ENCODE assay signal across 1 cellular context in the genomic region with DNA sequence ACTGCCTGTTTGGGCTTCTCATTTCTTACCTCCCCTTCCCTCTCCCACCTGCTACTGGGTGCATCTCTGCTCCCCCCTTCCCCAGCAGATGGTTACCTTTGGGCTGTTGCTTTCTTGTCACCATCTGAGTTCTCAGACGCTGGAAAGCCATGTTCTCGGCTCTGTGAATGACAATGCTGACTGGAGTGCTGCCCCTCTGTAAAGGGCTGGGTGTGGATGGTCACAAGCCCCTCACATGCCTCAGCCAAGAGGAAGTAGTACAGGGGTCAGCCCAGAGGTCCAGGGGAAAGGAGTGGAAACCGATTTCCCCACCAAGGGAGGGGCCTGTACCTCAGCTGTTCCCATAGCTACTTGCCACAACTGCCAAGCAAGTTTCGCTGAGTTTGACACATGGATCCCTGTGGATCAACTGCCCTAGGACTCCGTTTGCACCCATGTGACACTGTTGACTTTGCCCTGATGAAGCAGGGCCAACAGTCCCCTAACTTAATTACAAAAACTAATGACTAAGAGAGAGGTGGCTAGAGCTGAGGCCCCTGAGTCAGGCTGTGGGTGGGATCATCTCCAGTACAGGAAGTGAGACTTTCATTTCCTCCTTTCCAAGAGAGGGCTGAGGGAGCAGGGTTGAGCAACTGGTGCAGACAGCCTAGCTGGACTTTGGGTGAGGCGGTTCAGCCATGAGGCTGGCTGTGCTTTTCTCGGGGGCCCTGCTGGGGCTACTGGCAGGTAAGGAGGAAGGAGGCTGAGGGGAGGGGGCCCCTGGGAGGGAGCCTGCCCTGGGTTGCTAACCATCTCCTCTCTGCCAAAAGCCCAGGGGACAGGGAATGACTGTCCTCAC.
TF ChIP-seq lines count a peak whose summit lies in the region.

A gene with protein sequence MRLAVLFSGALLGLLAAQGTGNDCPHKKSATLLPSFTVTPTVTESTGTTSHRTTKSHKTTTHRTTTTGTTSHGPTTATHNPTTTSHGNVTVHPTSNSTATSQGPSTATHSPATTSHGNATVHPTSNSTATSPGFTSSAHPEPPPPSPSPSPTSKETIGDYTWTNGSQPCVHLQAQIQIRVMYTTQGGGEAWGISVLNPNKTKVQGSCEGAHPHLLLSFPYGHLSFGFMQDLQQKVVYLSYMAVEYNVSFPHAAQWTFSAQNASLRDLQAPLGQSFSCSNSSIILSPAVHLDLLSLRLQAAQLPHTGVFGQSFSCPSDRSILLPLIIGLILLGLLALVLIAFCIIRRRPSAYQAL (plus strand): TSS at position 638 of the 838 bp plus-strand sequence. CDS start 40 bp downstream, at position 678.

TF ChIP-seq in HepG2, 621 proteins besides CTCF, POLR2A, EP300 and RAD21 (continued from another document and continues in another):
- TF ChIP-seq, protein P1, sequence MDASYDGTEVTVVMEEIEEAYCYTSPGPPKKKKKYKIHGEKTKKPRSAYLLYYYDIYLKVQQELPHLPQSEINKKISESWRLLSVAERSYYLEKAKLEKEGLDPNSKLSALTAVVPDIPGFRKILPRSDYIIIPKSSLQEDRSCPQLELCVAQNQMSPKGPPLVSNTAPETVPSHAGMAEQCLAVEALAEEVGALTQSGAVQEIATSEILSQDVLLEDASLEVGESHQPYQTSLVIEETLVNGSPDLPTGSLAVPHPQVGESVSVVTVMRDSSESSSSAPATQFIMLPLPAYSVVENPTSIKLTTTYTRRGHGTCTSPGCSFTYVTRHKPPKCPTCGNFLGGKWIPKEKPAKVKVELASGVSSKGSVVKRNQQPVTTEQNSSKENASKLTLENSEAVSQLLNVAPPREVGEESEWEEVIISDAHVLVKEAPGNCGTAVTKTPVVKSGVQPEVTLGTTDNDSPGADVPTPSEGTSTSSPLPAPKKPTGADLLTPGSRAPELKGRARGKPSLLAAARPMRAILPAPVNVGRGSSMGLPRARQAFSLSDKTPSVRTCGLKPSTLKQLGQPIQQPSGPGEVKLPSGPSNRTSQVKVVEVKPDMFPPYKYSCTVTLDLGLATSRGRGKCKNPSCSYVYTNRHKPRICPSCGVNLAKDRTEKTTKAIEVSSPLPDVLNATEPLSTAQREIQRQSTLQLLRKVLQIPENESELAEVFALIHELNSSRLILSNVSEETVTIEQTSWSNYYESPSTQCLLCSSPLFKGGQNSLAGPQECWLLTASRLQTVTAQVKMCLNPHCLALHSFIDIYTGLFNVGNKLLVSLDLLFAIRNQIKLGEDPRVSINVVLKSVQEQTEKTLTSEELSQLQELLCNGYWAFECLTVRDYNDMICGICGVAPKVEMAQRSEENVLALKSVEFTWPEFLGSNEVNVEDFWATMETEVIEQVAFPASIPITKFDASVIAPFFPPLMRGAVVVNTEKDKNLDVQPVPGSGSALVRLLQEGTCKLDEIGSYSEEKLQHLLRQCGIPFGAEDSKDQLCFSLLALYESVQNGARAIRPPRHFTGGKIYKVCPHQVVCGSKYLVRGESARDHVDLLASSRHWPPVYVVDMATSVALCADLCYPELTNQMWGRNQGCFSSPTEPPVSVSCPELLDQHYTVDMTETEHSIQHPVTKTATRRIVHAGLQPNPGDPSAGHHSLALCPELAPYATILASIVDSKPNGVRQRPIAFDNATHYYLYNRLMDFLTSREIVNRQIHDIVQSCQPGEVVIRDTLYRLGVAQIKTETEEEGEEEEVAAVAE (CRISPR knock-in tag; IDR thresholded peaks at IDR 0.05; ENCODE audit: borderline replicate concordance) = 0 out of 2 replicates have a peak, but pooled peaks have one; percentile 49
- 0 out of 2 replicates have a peak, but pooled peaks have one; percentile 35 for TF ChIP-seq SIX1 (CRISPR knock-in tag; IDR thresholded peaks at IDR 0.05; ENCODE audit: borderline replicate concordance)
- TF ChIP-seq ZNF780A (CRISPR knock-in tag; IDR thresholded peaks at IDR 0.05) = peak; percentile 57; the same call in 1 of the 2 replicates
- TF ChIP-seq, protein P2, sequence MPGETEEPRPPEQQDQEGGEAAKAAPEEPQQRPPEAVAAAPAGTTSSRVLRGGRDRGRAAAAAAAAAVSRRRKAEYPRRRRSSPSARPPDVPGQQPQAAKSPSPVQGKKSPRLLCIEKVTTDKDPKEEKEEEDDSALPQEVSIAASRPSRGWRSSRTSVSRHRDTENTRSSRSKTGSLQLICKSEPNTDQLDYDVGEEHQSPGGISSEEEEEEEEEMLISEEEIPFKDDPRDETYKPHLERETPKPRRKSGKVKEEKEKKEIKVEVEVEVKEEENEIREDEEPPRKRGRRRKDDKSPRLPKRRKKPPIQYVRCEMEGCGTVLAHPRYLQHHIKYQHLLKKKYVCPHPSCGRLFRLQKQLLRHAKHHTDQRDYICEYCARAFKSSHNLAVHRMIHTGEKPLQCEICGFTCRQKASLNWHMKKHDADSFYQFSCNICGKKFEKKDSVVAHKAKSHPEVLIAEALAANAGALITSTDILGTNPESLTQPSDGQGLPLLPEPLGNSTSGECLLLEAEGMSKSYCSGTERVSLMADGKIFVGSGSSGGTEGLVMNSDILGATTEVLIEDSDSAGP (CRISPR knock-in tag; IDR thresholded peaks at IDR 0.05; ENCODE audit: borderline replicate concordance) = peak; percentile 69; the same call in 1 of the 2 replicates
- TF ChIP-seq ZBTB20 (CRISPR knock-in tag; IDR thresholded peaks at IDR 0.05; ENCODE audit: borderline replicate concordance, low read depth) = peak; percentile 62
- no peak for TF ChIP-seq CCAR2 (optimal IDR thresholded peaks at IDR 0.05; ENCODE audit: low read depth, low read length)
- TF ChIP-seq ARID2 (CRISPR knock-in tag; IDR thresholded peaks at IDR 0.05; ENCODE audit: borderline replicate concordance) = no peak
- 0 out of 2 replicates have a peak, but pooled peaks have one; percentile 13 for TF ChIP-seq HMG20A (CRISPR knock-in tag; IDR thresholded peaks at IDR 0.05; ENCODE audit: borderline replicate concordance)
- peak; percentile 44; the same call in 1 of the 2 replicates for TF ChIP-seq ZMYM2 (CRISPR knock-in tag; IDR thresholded peaks at IDR 0.05)
- TF ChIP-seq ZNF841 (CRISPR knock-in tag; IDR thresholded peaks at IDR 0.05; ENCODE audit: borderline replicate concordance) = no peak
- peak; percentile 71; the same call in 1 of the 2 replicates for TF ChIP-seq CBFB (CRISPR knock-in tag; IDR thresholded peaks at IDR 0.05)
- peak; percentile 55; the same call in 1 of the 2 replicates for TF ChIP-seq NFATC3 (CRISPR knock-in tag; IDR thresholded peaks at IDR 0.05)
- TF ChIP-seq ZFAT (CRISPR knock-in tag; conservative IDR thresholded peaks at IDR 0.05) = no peak
- TF ChIP-seq NR2F1 (CRISPR knock-in tag; IDR thresholded peaks at IDR 0.05) = no peak; a peak in 2 of 4 replicates
- 0 out of 2 replicates have a peak, but pooled peaks have one; percentile 46 for TF ChIP-seq ESRRA (CRISPR knock-in tag; IDR thresholded peaks at IDR 0.05; ENCODE audit: low read depth)
- TF ChIP-seq DMAP1 (CRISPR knock-in tag; IDR thresholded peaks at IDR 0.05) = peak; percentile 53; the same call in 1 of the 2 replicates
- TF ChIP-seq ZNF484 (CRISPR knock-in tag; IDR thresholded peaks at IDR 0.05; ENCODE audit: borderline replicate concordance, low read depth) = no peak
- TF ChIP-seq, protein P3, sequence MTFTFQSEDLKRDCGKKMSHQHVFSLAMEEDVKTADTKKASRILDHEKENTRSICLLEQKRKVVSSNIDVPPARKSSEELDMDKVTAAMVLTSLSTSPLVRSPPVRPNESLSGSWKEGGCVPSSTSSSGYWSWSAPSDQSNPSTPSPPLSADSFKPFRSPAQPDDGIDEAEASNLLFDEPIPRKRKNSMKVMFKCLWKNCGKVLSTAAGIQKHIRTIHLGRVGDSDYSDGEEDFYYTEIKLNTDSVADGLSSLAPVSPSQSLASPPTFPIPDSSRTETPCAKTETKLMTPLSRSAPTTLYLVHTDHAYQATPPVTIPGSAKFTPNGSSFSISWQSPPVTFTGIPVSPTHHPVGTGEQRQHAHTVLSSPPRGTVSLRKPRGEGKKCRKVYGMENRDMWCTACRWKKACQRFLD (CRISPR knock-in tag; IDR thresholded peaks at IDR 0.05; ENCODE audit: borderline replicate concordance) = no peak
- peak; percentile 77 for TF ChIP-seq PPARG (CRISPR knock-in tag; conservative IDR thresholded peaks at IDR 0.05)
- TF ChIP-seq MIXL1 (CRISPR knock-in tag; IDR thresholded peaks at IDR 0.05) = peak; percentile 91
- TF ChIP-seq ZNF24 (IDR thresholded peaks at IDR 0.05) = no peak
- TF ChIP-seq, protein P4, sequence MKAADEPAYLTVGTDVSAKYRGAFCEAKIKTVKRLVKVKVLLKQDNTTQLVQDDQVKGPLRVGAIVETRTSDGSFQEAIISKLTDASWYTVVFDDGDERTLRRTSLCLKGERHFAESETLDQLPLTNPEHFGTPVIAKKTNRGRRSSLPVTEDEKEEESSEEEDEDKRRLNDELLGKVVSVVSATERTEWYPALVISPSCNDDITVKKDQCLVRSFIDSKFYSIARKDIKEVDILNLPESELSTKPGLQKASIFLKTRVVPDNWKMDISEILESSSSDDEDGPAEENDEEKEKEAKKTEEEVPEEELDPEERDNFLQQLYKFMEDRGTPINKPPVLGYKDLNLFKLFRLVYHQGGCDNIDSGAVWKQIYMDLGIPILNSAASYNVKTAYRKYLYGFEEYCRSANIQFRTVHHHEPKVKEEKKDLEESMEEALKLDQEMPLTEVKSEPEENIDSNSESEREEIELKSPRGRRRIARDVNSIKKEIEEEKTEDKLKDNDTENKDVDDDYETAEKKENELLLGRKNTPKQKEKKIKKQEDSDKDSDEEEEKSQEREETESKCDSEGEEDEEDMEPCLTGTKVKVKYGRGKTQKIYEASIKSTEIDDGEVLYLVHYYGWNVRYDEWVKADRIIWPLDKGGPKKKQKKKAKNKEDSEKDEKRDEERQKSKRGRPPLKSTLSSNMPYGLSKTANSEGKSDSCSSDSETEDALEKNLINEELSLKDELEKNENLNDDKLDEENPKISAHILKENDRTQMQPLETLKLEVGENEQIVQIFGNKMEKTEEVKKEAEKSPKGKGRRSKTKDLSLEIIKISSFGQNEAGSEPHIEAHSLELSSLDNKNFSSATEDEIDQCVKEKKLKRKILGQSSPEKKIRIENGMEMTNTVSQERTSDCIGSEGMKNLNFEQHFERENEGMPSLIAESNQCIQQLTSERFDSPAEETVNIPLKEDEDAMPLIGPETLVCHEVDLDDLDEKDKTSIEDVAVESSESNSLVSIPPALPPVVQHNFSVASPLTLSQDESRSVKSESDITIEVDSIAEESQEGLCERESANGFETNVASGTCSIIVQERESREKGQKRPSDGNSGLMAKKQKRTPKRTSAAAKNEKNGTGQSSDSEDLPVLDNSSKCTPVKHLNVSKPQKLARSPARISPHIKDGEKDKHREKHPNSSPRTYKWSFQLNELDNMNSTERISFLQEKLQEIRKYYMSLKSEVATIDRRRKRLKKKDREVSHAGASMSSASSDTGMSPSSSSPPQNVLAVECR (CRISPR knock-in tag; IDR thresholded peaks at IDR 0.05; ENCODE audit: borderline replicate concordance) = peak; percentile 89
- 0 out of 2 replicates have a peak, but pooled peaks have one; percentile 69 for TF ChIP-seq ZNF296 (CRISPR knock-in tag; conservative IDR thresholded peaks at IDR 0.05)
- TF ChIP-seq, protein P5, sequence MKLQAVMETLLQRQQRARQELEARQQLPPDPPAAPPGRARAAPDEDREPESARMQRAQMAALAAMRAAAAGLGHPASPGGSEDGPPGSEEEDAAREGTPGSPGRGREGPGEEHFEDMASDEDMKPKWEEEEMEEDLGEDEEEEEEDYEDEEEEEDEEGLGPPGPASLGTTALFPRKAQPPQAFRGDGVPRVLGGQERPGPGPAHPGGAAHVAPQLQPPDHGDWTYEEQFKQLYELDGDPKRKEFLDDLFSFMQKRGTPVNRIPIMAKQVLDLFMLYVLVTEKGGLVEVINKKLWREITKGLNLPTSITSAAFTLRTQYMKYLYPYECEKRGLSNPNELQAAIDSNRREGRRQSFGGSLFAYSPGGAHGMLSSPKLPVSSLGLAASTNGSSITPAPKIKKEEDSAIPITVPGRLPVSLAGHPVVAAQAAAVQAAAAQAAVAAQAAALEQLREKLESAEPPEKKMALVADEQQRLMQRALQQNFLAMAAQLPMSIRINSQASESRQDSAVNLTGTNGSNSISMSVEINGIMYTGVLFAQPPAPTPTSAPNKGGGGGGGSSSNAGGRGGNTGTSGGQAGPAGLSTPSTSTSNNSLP (IDR thresholded peaks at IDR 0.05; ENCODE audit: low read depth, low read length) = peak; percentile 78; the same call in 1 of the 2 replicates
- TF ChIP-seq, protein P6, sequence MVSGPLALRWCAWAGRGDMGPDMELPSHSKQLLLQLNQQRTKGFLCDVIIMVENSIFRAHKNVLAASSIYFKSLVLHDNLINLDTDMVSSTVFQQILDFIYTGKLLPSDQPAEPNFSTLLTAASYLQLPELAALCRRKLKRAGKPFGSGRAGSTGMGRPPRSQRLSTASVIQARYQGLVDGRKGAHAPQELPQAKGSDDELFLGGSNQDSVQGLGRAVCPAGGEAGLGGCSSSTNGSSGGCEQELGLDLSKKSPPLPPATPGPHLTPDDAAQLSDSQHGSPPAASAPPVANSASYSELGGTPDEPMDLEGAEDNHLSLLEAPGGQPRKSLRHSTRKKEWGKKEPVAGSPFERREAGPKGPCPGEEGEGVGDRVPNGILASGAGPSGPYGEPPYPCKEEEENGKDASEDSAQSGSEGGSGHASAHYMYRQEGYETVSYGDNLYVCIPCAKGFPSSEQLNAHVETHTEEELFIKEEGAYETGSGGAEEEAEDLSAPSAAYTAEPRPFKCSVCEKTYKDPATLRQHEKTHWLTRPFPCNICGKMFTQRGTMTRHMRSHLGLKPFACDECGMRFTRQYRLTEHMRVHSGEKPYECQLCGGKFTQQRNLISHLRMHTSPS (CRISPR knock-in tag; IDR thresholded peaks at IDR 0.05; ENCODE audit: low read depth) = peak; percentile 32; the same call in 1 of the 2 replicates
- TF ChIP-seq TBP (CRISPR knock-in tag; IDR thresholded peaks at IDR 0.05) = 0 out of 2 replicates have a peak, but pooled peaks have one; percentile 26
- TF ChIP-seq, protein P7, sequence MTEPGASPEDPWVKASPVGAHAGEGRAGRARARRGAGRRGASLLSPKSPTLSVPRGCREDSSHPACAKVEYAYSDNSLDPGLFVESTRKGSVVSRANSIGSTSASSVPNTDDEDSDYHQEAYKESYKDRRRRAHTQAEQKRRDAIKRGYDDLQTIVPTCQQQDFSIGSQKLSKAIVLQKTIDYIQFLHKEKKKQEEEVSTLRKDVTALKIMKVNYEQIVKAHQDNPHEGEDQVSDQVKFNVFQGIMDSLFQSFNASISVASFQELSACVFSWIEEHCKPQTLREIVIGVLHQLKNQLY (CRISPR knock-in tag; IDR thresholded peaks at IDR 0.05) = peak; percentile 88; the same call in 1 of the 2 replicates
- TF ChIP-seq ZNF772 (CRISPR knock-in tag; IDR thresholded peaks at IDR 0.05) = no peak
- TF ChIP-seq, protein P8, sequence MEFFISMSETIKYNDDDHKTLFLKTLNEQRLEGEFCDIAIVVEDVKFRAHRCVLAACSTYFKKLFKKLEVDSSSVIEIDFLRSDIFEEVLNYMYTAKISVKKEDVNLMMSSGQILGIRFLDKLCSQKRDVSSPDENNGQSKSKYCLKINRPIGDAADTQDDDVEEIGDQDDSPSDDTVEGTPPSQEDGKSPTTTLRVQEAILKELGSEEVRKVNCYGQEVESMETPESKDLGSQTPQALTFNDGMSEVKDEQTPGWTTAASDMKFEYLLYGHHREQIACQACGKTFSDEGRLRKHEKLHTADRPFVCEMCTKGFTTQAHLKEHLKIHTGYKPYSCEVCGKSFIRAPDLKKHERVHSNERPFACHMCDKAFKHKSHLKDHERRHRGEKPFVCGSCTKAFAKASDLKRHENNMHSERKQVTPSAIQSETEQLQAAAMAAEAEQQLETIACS (CRISPR knock-in tag; IDR thresholded peaks at IDR 0.05) = no peak
